1 cellular context compared by ENCODE assay signal in genomic region chr17:33196883-33197282, GRCh38.
TF ChIP-seq lines count a peak whose summit lies in the region.

No MANE protein-coding gene starts in this region.

TF ChIP-seq in K562, 482 proteins besides CTCF, POLR2A, EP300 and RAD21 (continued from another document):
- TF ChIP-seq RERE (CRISPR knock-in tag; IDR thresholded peaks at IDR 0.05; ENCODE audit: borderline replicate concordance) (no peak), MEF2A (IDR thresholded peaks at IDR 0.05; ENCODE audit: control insufficient read depth, low read depth, low read length) (no peak), ZNF384 (IDR thresholded peaks at IDR 0.05; ENCODE audit: low read depth, low read length) (no peak), ATF6 (CRISPR knock-in tag; IDR thresholded peaks at IDR 0.05) (no peak), CAMTA2 (CRISPR knock-in tag; conservative IDR thresholded peaks at IDR 0.05) (no peak), HNRNPUL1 (IDR thresholded peaks at IDR 0.05; ENCODE audit: low read length) (no peak), FOXA3 (CRISPR knock-in tag; conservative IDR thresholded peaks at IDR 0.05 in 1 of 2, IDR thresholded peaks at IDR 0.05 in 1 of 2) (no peak), MYNN (IDR thresholded peaks at IDR 0.05) (no peak), MYNN (CRISPR knock-in tag; IDR thresholded peaks at IDR 0.05) (no peak), ZBTB12 (CRISPR knock-in tag; IDR thresholded peaks at IDR 0.05) (no peak), KDM4B (IDR thresholded peaks at IDR 0.05; ENCODE audit: borderline replicate concordance in 2 of 2, low read depth in 1 of 2) (no peak), COPS2 (conservative IDR thresholded peaks at IDR 0.05) (no peak), BCOR (IDR thresholded peaks at IDR 0.05) (peak; percentile 9; the same call in 1 of the 2 replicates), RBM25 (IDR thresholded peaks at IDR 0.05; ENCODE audit: low read depth, low read length, severe bottlenecking) (peak; percentile 75), CEBPZ (IDR thresholded peaks at IDR 0.05; ENCODE audit: borderline replicate concordance, low read depth, low read length) (no peak), ZNF318 (IDR thresholded peaks at IDR 0.05; ENCODE audit: borderline replicate concordance in 1 of 2, low read depth in 1 of 2) (no peak)
